ENCODE assay signal across 8 cellular contexts in genomic region chr6:89117285-89118108, GRCh38. TPM values are rescaled to one million over a fixed set of nuclear protein-coding genes. Genes with fewer than 3 reads are reported as not detected.
DNase-seq lines count a peak whose midpoint lies in the region; ATAC-seq, FAIRE-seq and TF ChIP-seq lines count a peak whose summit lies in the region.

SRSF12 (minus strand) TSS chr6:89118071; CDS start chr6:89117887, 184 bp downstream.

- 0 to 1% methylated on average over 77 to 105 of the region's 105 CpGs for WGBS in pancreas, 2 donors

- H3K27me3 ChIP-seq in NT2/D1 (ENCODE audit: insufficient read depth, insufficient read length) (peaks cover 27% of the 10 kb centered on the region), pancreas (no peaks in the 10 kb centered on the region)

- H3K9ac ChIP-seq in NT2/D1 (ENCODE audit: insufficient read length, low read depth): peak within 1 kb of the TSS; percentile 85

- no peaks in the 10 kb centered on the region for H3K9me3 ChIP-seq in NT2/D1 (ENCODE audit: insufficient read depth, low read length)
- H3K9me3 ChIP-seq in pancreas: no peaks in the 10 kb centered on the region

- ATAC-seq in HG02884 (IDR thresholded peaks at IDR 0.05; ENCODE audit: unreplicated experiment) (peak; percentile 70), pancreas (peak; percentile 81 to 89 (median 86))

- TF ChIP-seq CTCF in pancreas (IDR thresholded peaks at IDR 0.05): no peak

- H3K27ac ChIP-seq in pancreas: peak within 1 kb of the TSS in 2 of 4 donors; percentile 47 to 53

- peak; percentile 33 for DNase-seq in NCI-H1436 (lab: John Stamatoyannopoulos, UW)
- DNase-seq in NCI-H1436 treated with DMSO at 0.1 percent for 48 hours (lab: John Stamatoyannopoulos, UW): no peak
- no peak for DNase-seq in NT2/D1 (ENCODE audit: low read depth, low spot score)
- DNase-seq in activated gamma-delta T cell (lab: John Stamatoyannopoulos, UW): peak; percentile 22
- peak; percentile 85 for DNase-seq in germinal center (ENCODE audit: low spot score)
- DNase-seq in pancreas: peak; percentile 18 to 82 (median 44)
- no peak for DNase-seq in SW 1271 (lab: John Stamatoyannopoulos, UW)

- H3K4me3 ChIP-seq in NT2/D1 (ENCODE audit: insufficient read length, low read depth) (peak within 1 kb of the TSS; percentile 71), pancreas (peak within 1 kb of the TSS; percentile 31 to 75 (median 56))

- H3K4me1 ChIP-seq in NT2/D1 (ENCODE audit: insufficient read depth, insufficient read length): no peaks in the 10 kb centered on the region
- H3K4me1 ChIP-seq in pancreas: no peaks in the 10 kb centered on the region

- H3K36me3 ChIP-seq in NT2/D1 (ENCODE audit: insufficient read depth, insufficient read length, low read length) (no peaks in the 10 kb centered on the region), pancreas (no peaks in the 10 kb centered on the region)

- intact Hi-C loops in pancreas (cut with DNase I): loop anchor here in 1 of 3 donors (10.0 kb wide), 1 partner anchor 127 kb away; no protein-coding TSS in a partner anchor

- FAIRE-seq in pancreas (lab: Jason Lieb, UNC): no peak

RNA-seq across cellular contexts. Expression of gene SRSF12, which starts in this region (rescaled TPM):
- 1 to 10 TPM in 2 of 6 donors, under 1 TPM in 4; 0.37 to 1.6 (median 0.55) TPM for total RNA-seq in pancreas
- 1 to 10 TPM; 1.0 to 1.4 TPM for polyA plus RNA-seq in pancreas

Comparison
In these comparisons a context has a peak if more than half of its experiments do, and no peak if none do; other contexts are left out.
1. DNase-seq: peak in NCI-H1436 (single experiment), activated gamma-delta T cell (single experiment), germinal center (single experiment) and pancreas (6 of 6); none in NCI-H1436 treated with DMSO at 0.1 percent for 48 hours (single experiment), NT2/D1 (single experiment) and SW 1271 (0 of 2).